In the genomic region with DNA sequence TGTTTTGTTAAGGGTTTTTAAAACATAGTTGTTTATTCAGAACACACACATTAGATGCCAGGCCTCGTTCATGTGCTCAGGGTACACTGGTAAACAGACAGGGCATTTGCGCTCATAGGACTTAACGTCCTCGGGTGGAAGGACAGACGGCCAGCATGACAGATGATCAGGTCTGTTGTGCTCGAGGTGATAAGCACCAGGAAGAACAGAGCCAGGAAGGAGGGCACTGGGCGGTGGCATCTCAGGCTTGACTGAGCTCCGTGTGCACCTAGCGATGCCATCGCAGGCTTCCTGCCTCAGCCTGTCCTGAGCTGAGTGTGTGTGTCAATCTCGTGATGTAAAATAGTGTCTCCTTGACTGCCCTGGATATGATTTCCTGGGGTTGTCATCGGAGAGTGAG, we compare ENCODE assay signal across 16 cellular contexts.
A peak's percentile ranks its signal among the peaks of the same experiment; 100 is the strongest.
DNase-seq lines count a peak whose midpoint lies in the region; ATAC-seq and TF ChIP-seq lines count a peak whose summit lies in the region.
"Had no signal": no experiment of that assay in that cellular context is flagged by ENCODE, and none has a peak within 500 bp of the region (broad histone marks: within the 10 kb centered on the region; RNA-seq: fewer than 3 reads in every experiment).

No MANE protein-coding gene starts in this region.

- intact Hi-C loops in CD4-positive, alpha-beta T cell (cut with DNase I, micrococcal nuclease): no loop called here
- intact Hi-C loops in mucosa of descending colon (cut with DNase I, micrococcal nuclease): no loop called here

- peak overlapping the region; percentile 76 for H3K27ac Mint-ChIP-seq in CD4-positive, alpha-beta T cell
- H3K27ac Mint-ChIP-seq in activated naive CD8-positive, alpha-beta T cell treated with anti-CD3 and anti-CD28 coated beads for 36 hours: peak overlapping the region; percentile 79

- no peak for DNase-seq in CD4-positive, alpha-beta T cell
- DNase-seq in activated naive CD8-positive, alpha-beta T cell treated with anti-CD3 and anti-CD28 coated beads for 36 hours: no peak
- no peak for DNase-seq in mucosa of descending colon
- no peak for DNase-seq in nucleus accumbens (lab: John Stamatoyannopoulos, UW)
- no peak for DNase-seq in dermis blood vessel endothelial cell
- DNase-seq: activated CD4-positive, CD25-positive, alpha-beta regulatory T cell; activated gamma-delta T cell; caudate nucleus; left lung; NCI-H2107; NK-92 treated with Interleukin-12 subunit alpha and Interleukin-12 subunit beta, amount 100 ng/mL, for 24 hours had no signal

- H3K9me2 ChIP-seq in DOHH2 (replicated peaks; ENCODE audit: control insufficient read depth, low read length): no peaks in the 10 kb centered on the region

- no peaks in the 10 kb centered on the region for H3K27me3 Mint-ChIP-seq in CD4-positive, alpha-beta T cell
- no peaks in the 10 kb centered on the region for H3K27me3 Mint-ChIP-seq in activated naive CD8-positive, alpha-beta T cell treated with anti-CD3 and anti-CD28 coated beads for 36 hours

- H3K79me2 ChIP-seq in DOHH2 (ENCODE audit: control insufficient read depth, low read length): peaks cover 85% of the 10 kb centered on the region

- POLR2A ChIA-PET in CD4-positive, alpha-beta T cell (lab: Charles Lee): no interaction called here

- H4K20me1 ChIP-seq in DOHH2 (ENCODE audit: control insufficient read depth, insufficient read depth, low read depth, low read length): no peaks in the 10 kb centered on the region

- H3K27ac ChIP-seq in CD4-positive, alpha-beta T cell (ENCODE audit: low read depth, low read length): no peak overlapping the region
- peak overlapping the region; percentile 39 for H3K27ac ChIP-seq in DOHH2 (ENCODE audit: low read depth, low read length)
- H3K27ac ChIP-seq: epithelial cell of prostate, thoracic aorta had no signal

- no peak for ATAC-seq in CD4-positive, alpha-beta T cell (ENCODE audit: poor library complexity)
- ATAC-seq in mucosa of descending colon (peak; percentile 68), HG02852 (IDR thresholded peaks at IDR 0.05; ENCODE audit: unreplicated experiment) (no peak), HG03460 (IDR thresholded peaks at IDR 0.05; ENCODE audit: unreplicated experiment) (no peak)
- ATAC-seq: left lung had no signal

- peaks cover 38% of the 10 kb centered on the region for H3K4me1 Mint-ChIP-seq in CD4-positive, alpha-beta T cell (ENCODE audit: low read depth)
- peaks cover 15% of the 10 kb centered on the region for H3K4me1 Mint-ChIP-seq in activated naive CD8-positive, alpha-beta T cell treated with anti-CD3 and anti-CD28 coated beads for 36 hours

- no peaks in the 10 kb centered on the region for H3K27me3 ChIP-seq in CD4-positive, alpha-beta T cell (ENCODE audit: control insufficient read depth, insufficient read depth, low read length)
- no peaks in the 10 kb centered on the region for H3K27me3 ChIP-seq in DOHH2 (ENCODE audit: control insufficient read depth, low read length)
- H3K27me3 ChIP-seq: left lung had no signal

- CTCF ChIA-PET in CD4-positive, alpha-beta T cell (lab: Charles Lee): no interaction called here

- H3K4me3 ChIP-seq in DOHH2 (ENCODE audit: low read length) (no peak overlapping the region), mucosa of descending colon (no peak overlapping the region)
- H3K4me3 ChIP-seq: left lung, thoracic aorta had no signal

- TF ChIP-seq CTCF in CD4-positive, alpha-beta T cell (IDR thresholded peaks at IDR 0.05): no peak
- TF ChIP-seq CTCF in DOHH2 (IDR thresholded peaks at IDR 0.05; ENCODE audit: low read depth, low read length, poor library complexity, severe bottlenecking) (no peak), mucosa of descending colon (IDR thresholded peaks at IDR 0.05) (no peak)

- H3F3A ChIP-seq in DOHH2 (ENCODE audit: control insufficient read depth, insufficient read depth): peaks cover 28% of the 10 kb centered on the region

- H3K4me3 Mint-ChIP-seq in CD4-positive, alpha-beta T cell: no peak overlapping the region
- H3K4me3 Mint-ChIP-seq in activated naive CD8-positive, alpha-beta T cell treated with anti-CD3 and anti-CD28 coated beads for 36 hours: peak overlapping the region; percentile 4

- H3K9me3 Mint-ChIP-seq in CD4-positive, alpha-beta T cell: peaks cover 10% of the 10 kb centered on the region
- peaks cover 28% of the 10 kb centered on the region for H3K9me3 Mint-ChIP-seq in activated naive CD8-positive, alpha-beta T cell treated with anti-CD3 and anti-CD28 coated beads for 36 hours

- H3K36me3 Mint-ChIP-seq in CD4-positive, alpha-beta T cell (ENCODE audit: low read depth): peaks cover 80% of the 10 kb centered on the region
- peaks cover 77% of the 10 kb centered on the region for H3K36me3 Mint-ChIP-seq in activated naive CD8-positive, alpha-beta T cell treated with anti-CD3 and anti-CD28 coated beads for 36 hours

- H3K4me1 ChIP-seq in DOHH2 (ENCODE audit: control insufficient read depth, low read length) (peaks cover 11% of the 10 kb centered on the region), mucosa of descending colon (ENCODE audit: low read depth) (no peaks in the 10 kb centered on the region)

- H3K9me3 ChIP-seq in CD4-positive, alpha-beta T cell (ENCODE audit: control insufficient read depth, low read length): peaks cover 19% of the 10 kb centered on the region
- peaks cover 40% of the 10 kb centered on the region for H3K9me3 ChIP-seq in DOHH2 (ENCODE audit: control insufficient read depth, insufficient read depth, low read length)
- H3K9me3 ChIP-seq in mucosa of descending colon: no peaks in the 10 kb centered on the region
- H3K9me3 ChIP-seq: thoracic aorta had no signal

- no peak overlapping the region for H3K4me2 ChIP-seq in DOHH2 (ENCODE audit: low read length)

- H3K36me3 ChIP-seq in DOHH2 (ENCODE audit: control insufficient read depth, low read length): peaks cover 92% of the 10 kb centered on the region
- peaks cover 6% of the 10 kb centered on the region for H3K36me3 ChIP-seq in mucosa of descending colon (ENCODE audit: low read depth)
